In genomic region chr1:155563377-155564066, GRCh38 we compare ENCODE assay signal across 8 cellular contexts. TPM values are rescaled to one million over a fixed set of nuclear protein-coding genes. Genes with fewer than 3 reads are reported as not detected.
DNase-seq lines count a peak whose midpoint lies in the region; TF ChIP-seq lines count a peak whose summit lies in the region.
"Not testable (repeated sequence)": the region's sequence is repeated elsewhere in the genome, so short reads cannot be mapped to it uniquely, and the experiment has no call there.

No MANE protein-coding gene starts in this region.

- peaks cover 19% of the 10 kb centered on the region for H3K4me1 Mint-ChIP-seq in activated T-helper 2 cell treated with anti-CD3 and anti-CD28 coated beads, Interferon-gamma antibody, Interleukin-2, Interleukin-4, amounts not matched to agents 10 μg/mL and 5 μg/mL and 100 μg/mL, durations not matched to agents 14 hours and 24 hours and 36 hours (ENCODE audit: low read depth)
- H3K4me1 Mint-ChIP-seq in type B pancreatic cell (ENCODE audit: unreplicated experiment), result peaks cover 23% of the 10 kb centered on the region

- intact Hi-C loops in activated T-helper 2 cell treated with anti-CD3 and anti-CD28 coated beads, Interferon-gamma antibody, Interleukin-2, Interleukin-4, amounts not matched to agents 10 μg/mL and 5 μg/mL and 100 μg/mL, durations not matched to agents 14 hours and 24 hours and 36 hours (cut with micrococcal nuclease), result loop anchor here (1.0 to 2.0 kb wide), 2 partner anchors 27 to 125 kb away; partner anchors contain the start of genes DAP3 and YY1AP1

- H3K27ac Mint-ChIP-seq in activated T-helper 2 cell treated with anti-CD3 and anti-CD28 coated beads, Interferon-gamma antibody, Interleukin-2, Interleukin-4, amounts not matched to agents 10 μg/mL and 5 μg/mL and 100 μg/mL, durations not matched to agents 14 hours and 24 hours and 36 hours, result peak overlapping the region; percentile 99
- H3K27ac Mint-ChIP-seq in type B pancreatic cell, result peak overlapping the region; percentile 97

- not testable (repeated sequence) for H3K36me3 ChIP-seq in GM06990 (ENCODE audit: control insufficient read depth, insufficient read depth, low read length); endocrine pancreas (ENCODE audit: control insufficient read depth, insufficient read depth, low read length); osteoblast (ENCODE audit: insufficient read depth, low read length)

- not testable (repeated sequence) for H3K9me3 Mint-ChIP-seq in activated T-helper 2 cell treated with anti-CD3 and anti-CD28 coated beads, Interferon-gamma antibody, Interleukin-2, Interleukin-4, amounts not matched to agents 10 μg/mL and 5 μg/mL and 100 μg/mL, durations not matched to agents 14 hours and 24 hours and 36 hours; type B pancreatic cell

- H3K4me3 Mint-ChIP-seq in activated T-helper 2 cell treated with anti-CD3 and anti-CD28 coated beads, Interferon-gamma antibody, Interleukin-2, Interleukin-4, amounts not matched to agents 10 μg/mL and 5 μg/mL and 100 μg/mL, durations not matched to agents 14 hours and 24 hours and 36 hours (ENCODE audit: low read depth), result peak overlapping the region; percentile 99
- peak overlapping the region; percentile 99 for H3K4me3 Mint-ChIP-seq in type B pancreatic cell

- not testable (repeated sequence) for H3K27me3 Mint-ChIP-seq in activated T-helper 2 cell treated with anti-CD3 and anti-CD28 coated beads, Interferon-gamma antibody, Interleukin-2, Interleukin-4, amounts not matched to agents 10 μg/mL and 5 μg/mL and 100 μg/mL, durations not matched to agents 14 hours and 24 hours and 36 hours (ENCODE audit: low read depth); type B pancreatic cell

- peak overlapping the region; percentile 94 for H3K4me2 ChIP-seq in osteoblast (ENCODE audit: insufficient read depth, low read length)

- H3K9ac ChIP-seq in endocrine pancreas (ENCODE audit: control insufficient read depth, insufficient read depth, low read length), result peak overlapping the region; percentile 95

- peaks cover 83% of the 10 kb centered on the region for H3K79me2 ChIP-seq in osteoblast (ENCODE audit: insufficient read depth, low read length)

- not testable (repeated sequence) for TF ChIP-seq CTCF in GM06990 (IDR thresholded peaks at IDR 0.05; ENCODE audit: insufficient read depth, low read length, poor library complexity, severe bottlenecking); osteoblast (IDR thresholded peaks at IDR 0.05; ENCODE audit: extremely low read depth, low read depth, low read length); type B pancreatic cell (conservative IDR thresholded peaks at IDR 0.05)

- H3K36me3 Mint-ChIP-seq in activated T-helper 2 cell treated with anti-CD3 and anti-CD28 coated beads, Interferon-gamma antibody, Interleukin-2, Interleukin-4, amounts not matched to agents 10 μg/mL and 5 μg/mL and 100 μg/mL, durations not matched to agents 14 hours and 24 hours and 36 hours (ENCODE audit: low read depth), result peaks cover 31% of the 10 kb centered on the region
- H3K36me3 Mint-ChIP-seq in type B pancreatic cell, result not testable (repeated sequence)

- H3K4me3 ChIP-seq in GM06990 (replicated peaks; ENCODE audit: low read depth, low read length) (peak overlapping the region; percentile 97), endocrine pancreas (ENCODE audit: control insufficient read depth, insufficient read depth, low read length) (peak overlapping the region; percentile 98), osteoblast (ENCODE audit: insufficient read depth, low read length) (peak overlapping the region; percentile 98)

- peaks cover 19% of the 10 kb centered on the region for H4K20me1 ChIP-seq in osteoblast (ENCODE audit: insufficient read depth, low read length)

- not testable (repeated sequence) for H3K9me3 ChIP-seq in endocrine pancreas (ENCODE audit: control insufficient read depth, low read length); osteoblast (ENCODE audit: low read depth, low read length)

- H3K27ac ChIP-seq in osteoblast (ENCODE audit: low read depth, low read length), result peak overlapping the region; percentile 98

- not testable (repeated sequence) for DNase-seq in GM06990 (ENCODE audit: extremely low read depth, insufficient read length); activated T-helper 2 cell treated with anti-CD3 and anti-CD28 coated beads, Interferon-gamma antibody, Interleukin-2, Interleukin-4, amounts not matched to agents 10 μg/mL and 5 μg/mL and 100 μg/mL, durations not matched to agents 14 hours and 24 hours and 36 hours (ENCODE audit: low spot score); type B pancreatic cell (ENCODE audit: extremely low spot score, unreplicated experiment)
- DNase-seq in LHCN-M2 (ENCODE audit: low read depth), result peak; percentile 2
- DNase-seq in iris pigment epithelial cell (ENCODE audit: low read depth), result peak; percentile 18
- peak; percentile 85 for DNase-seq in osteoblast (ENCODE audit: insufficient read length, low spot score, missing footprints)

- peaks cover 10% of the 10 kb centered on the region for H3K4me1 ChIP-seq in endocrine pancreas (ENCODE audit: control insufficient read depth, insufficient read depth, low read length)
- H3K4me1 ChIP-seq in osteoblast (ENCODE audit: insufficient read depth, low read length), result peaks cover 19% of the 10 kb centered on the region

- H3K27me3 ChIP-seq in GM06990 (replicated peaks; ENCODE audit: control insufficient read depth, insufficient read depth, low read length); endocrine pancreas (ENCODE audit: control insufficient read depth, insufficient read depth, low read length); osteoblast (ENCODE audit: insufficient read depth, low read length): not testable (repeated sequence)

- peak overlapping the region; percentile 96 for H2AFZ ChIP-seq in osteoblast (ENCODE audit: low read length)

TF ChIP-seq in PFSK-1, 5 proteins besides CTCF, POLR2A, EP300 and RAD21:
- TF ChIP-seq REST (IDR thresholded peaks at IDR 0.05; ENCODE audit: insufficient read depth in 1 of 2, low read depth in 2 of 2, low read length in 2 of 2) (peak in 1 of 2 experiments; percentile 54; a peak in 1 of 4 replicates), SIN3A (IDR thresholded peaks at IDR 0.05; ENCODE audit: borderline replicate concordance, insufficient read depth, low read length) (0 out of 2 replicates have a peak, but pooled peaks have one; percentile 71)

RNA-seq across cellular contexts. Expression of gene ASH1L, which starts 0.9 kb away (rescaled TPM):
- total RNA-seq in LHCN-M2 (2014; rRNA removed), result 19.2 and 24.2 TPM in 2 replicates
- 5.9 TPM for polyA plus RNA-seq in LHCN-M2 (2012)
- 13.8 TPM for polyA plus RNA-seq in PFSK-1 (2012; ENCODE audit: insufficient read length, low read depth)
- total RNA-seq in activated T-helper 2 cell treated with anti-CD3 and anti-CD28 coated beads, Interferon-gamma antibody, Interleukin-2, Interleukin-4, amounts not matched to agents 10 μg/mL and 5 μg/mL and 100 μg/mL, durations not matched to agents 14 hours and 24 hours and 36 hours, result 39.5 and 40.3 TPM in 2 replicates
- 41.5 and 41.6 TPM in 2 replicates for total RNA-seq in osteoblast
- total RNA-seq in type B pancreatic cell (ENCODE audit: low replicate concordance), result 40.7 and 43.7 TPM in 2 replicates

RNA-seq across cellular contexts. Expression of gene MSTO1, which starts 46.5 kb away (rescaled TPM):
- total RNA-seq in LHCN-M2 (2014; rRNA removed) (25.5 and 31.5 TPM in 2 replicates), osteoblast (25.3 and 28.6 TPM in 2 replicates), type B pancreatic cell (ENCODE audit: low replicate concordance) (37.3 and 75.7 TPM in 2 replicates)
- 35.5 TPM for polyA plus RNA-seq in LHCN-M2 (2012)
- 91.2 TPM for polyA plus RNA-seq in PFSK-1 (2012; ENCODE audit: insufficient read length, low read depth)
- total RNA-seq in activated T-helper 2 cell treated with anti-CD3 and anti-CD28 coated beads, Interferon-gamma antibody, Interleukin-2, Interleukin-4, amounts not matched to agents 10 μg/mL and 5 μg/mL and 100 μg/mL, durations not matched to agents 14 hours and 24 hours and 36 hours, result 87.5 and 87.6 TPM in 2 replicates
